ENCODE assay signal across 19 cellular contexts in the genomic region with DNA sequence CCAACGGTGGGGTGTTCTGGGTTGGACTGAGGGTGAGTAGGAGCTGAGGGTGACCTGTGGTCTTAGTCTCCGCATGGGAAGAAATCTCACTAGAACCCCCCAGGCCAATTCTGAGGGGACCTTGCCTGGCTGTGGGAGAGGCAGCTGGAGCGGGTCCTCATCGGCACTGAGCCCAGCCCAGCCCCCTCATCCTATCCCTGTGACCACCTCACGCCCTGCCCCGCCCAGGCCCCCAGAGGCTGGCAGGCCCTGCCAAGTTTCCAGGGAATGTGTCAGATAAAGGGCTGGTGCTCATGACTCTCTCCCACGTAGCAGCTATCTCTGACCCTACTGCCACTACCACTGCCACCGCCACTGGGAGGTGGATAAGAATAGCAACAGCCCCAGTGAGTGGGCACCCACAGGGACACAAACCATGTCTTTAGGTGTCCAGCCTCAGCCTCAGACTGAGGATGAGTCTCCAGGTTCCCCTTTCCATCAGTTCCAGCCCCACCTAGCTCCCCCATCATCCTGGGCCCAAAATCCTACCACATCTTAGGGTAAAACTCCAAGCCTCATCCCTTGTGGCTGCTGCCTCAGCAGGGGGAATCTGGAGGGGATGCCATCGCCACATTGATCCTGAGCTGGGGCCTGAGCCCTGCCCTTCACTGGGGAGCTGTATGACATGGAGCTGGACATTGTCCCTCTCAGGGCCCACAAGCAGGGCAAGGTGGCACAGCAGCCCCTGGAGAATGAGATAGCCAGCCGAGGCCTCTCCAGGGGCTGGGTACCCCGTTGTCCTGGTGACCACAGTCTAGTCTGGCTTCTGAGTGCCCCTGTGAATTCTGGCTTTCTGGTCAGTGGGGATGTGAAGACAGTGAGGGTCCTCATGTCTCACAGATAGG. TPM values are rescaled to one million over a fixed set of nuclear protein-coding genes. Genes with fewer than 3 reads are reported as not detected.
A peak's percentile ranks its signal among the peaks of the same experiment; 100 is the strongest.
DNase-seq lines count a peak whose midpoint lies in the region; ATAC-seq, FAIRE-seq and TF ChIP-seq lines count a peak whose summit lies in the region.
"Had no signal": no experiment of that assay in that cellular context is flagged by ENCODE, and none has a peak within 500 bp of the region (broad histone marks: within the 10 kb centered on the region; RNA-seq: fewer than 3 reads in every experiment).

No MANE protein-coding gene starts in this region.

- H3K9me2 ChIP-seq in GM23338 (ENCODE audit: insufficient read depth) = no peaks in the 10 kb centered on the region

- H3K36me3 Mint-ChIP-seq in brain (no peaks in the 10 kb centered on the region), immature natural killer cell (no peaks in the 10 kb centered on the region), GM23338 (ENCODE audit: low read depth) (no peaks in the 10 kb centered on the region)
- H3K36me3 Mint-ChIP-seq: activated naive CD8-positive, alpha-beta T cell treated with anti-CD3 and anti-CD28 coated beads, Interleukin-2, amount 10 ng/mL, durations not matched to agents 7 days and 5 days; CD8-positive, alpha-beta T cell had no signal

- H3K4me1 ChIP-seq in kidney (ENCODE audit: control insufficient read depth in 1 of 2, insufficient read depth in 1 of 2, low read depth in 1 of 2, low read length in 2 of 2) (peaks cover 22 to 41% of the 10 kb centered on the region in 2 donors), skeletal muscle tissue (ENCODE audit: control insufficient read depth in 3 of 3, insufficient read depth in 3 of 3, low read length in 3 of 3) (peaks cover 76 to 82% (median 79%) of the 10 kb centered on the region in 3 donors), GM23338 (ENCODE audit: insufficient read depth) (peaks cover 8% of the 10 kb centered on the region; the same call in 1 of the 2 replicates)

- FAIRE-seq in kidney (lab: Jason Lieb, UNC) = no peak
- FAIRE-seq: A204.1 had no signal

- no peak overlapping the region for H3K4me2 ChIP-seq in GM23338

- ATAC-seq in GM19351 (IDR thresholded peaks at IDR 0.05; ENCODE audit: unreplicated experiment) (no peak), HG03139 (IDR thresholded peaks at IDR 0.05; ENCODE audit: unreplicated experiment) (no peak), GM23338 (no peak)
- ATAC-seq: CD8-positive, alpha-beta T cell; left colon had no signal

- no peak for TF ChIP-seq CTCF in brain (conservative IDR thresholded peaks at IDR 0.05)
- TF ChIP-seq CTCF in kidney (IDR thresholded peaks at IDR 0.05; ENCODE audit: borderline replicate concordance, extremely low read depth, insufficient read depth) = no peak
- TF ChIP-seq CTCF in GM23338 (conservative IDR thresholded peaks at IDR 0.05; ENCODE audit: low read depth in 2 of 2) = no peak

- no peak overlapping the region for H2AFZ ChIP-seq in GM23338

- H3F3A ChIP-seq in GM23338 (replicated peaks; ENCODE audit: low read depth) = no peaks in the 10 kb centered on the region

- H3K4me1 Mint-ChIP-seq in brain (peaks cover 57% of the 10 kb centered on the region), immature natural killer cell (no peaks in the 10 kb centered on the region), GM23338 (peaks cover 12% of the 10 kb centered on the region)

- H3K27ac Mint-ChIP-seq in brain (peak overlapping the region in 3 of 5 experiments; percentile 42 to 91 (median 52)), immature natural killer cell (no peak overlapping the region), GM23338 (no peak overlapping the region)
- H3K27ac Mint-ChIP-seq: activated naive CD8-positive, alpha-beta T cell treated with anti-CD3 and anti-CD28 coated beads, Interleukin-2, amount 10 ng/mL, durations not matched to agents 7 days and 5 days; CD8-positive, alpha-beta T cell; T-helper 1 cell treated with Interleukin-12 subunit alpha and Interleukin-12 subunit beta and Interleukin-4 antibody, amounts not matched to agents 30 μg/mL and 1 μg/mL, for 36 hours had no signal

- intact Hi-C loops in kidney (cut with DNase I) = no loop called here

- H3K9me3 Mint-ChIP-seq in brain (no peaks in the 10 kb centered on the region), immature natural killer cell (no peaks in the 10 kb centered on the region), GM23338 (no peaks in the 10 kb centered on the region)
- H3K9me3 Mint-ChIP-seq: activated naive CD8-positive, alpha-beta T cell treated with anti-CD3 and anti-CD28 coated beads, Interleukin-2, amount 10 ng/mL, durations not matched to agents 7 days and 5 days; CD8-positive, alpha-beta T cell; nephron progenitor cell; T-helper 1 cell treated with Interleukin-12 subunit alpha and Interleukin-12 subunit beta and Interleukin-4 antibody, amounts not matched to agents 30 μg/mL and 1 μg/mL, for 36 hours had no signal

- peak overlapping the region; percentile 55 to 94 for H3K27ac ChIP-seq in kidney (ENCODE audit: low read depth in 2 of 2, low read length in 2 of 2)
- peak overlapping the region; percentile 93 for H3K27ac ChIP-seq in skeletal muscle tissue (ENCODE audit: low read depth, low read length)
- H3K27ac ChIP-seq in GM23338 (ENCODE audit: low read depth) = no peak overlapping the region

- H4K20me1 ChIP-seq in GM23338 (replicated peaks; ENCODE audit: insufficient read depth) = no peaks in the 10 kb centered on the region

- no peaks in the 10 kb centered on the region for H3K79me2 ChIP-seq in GM23338 (replicated peaks; ENCODE audit: insufficient read depth)

- no peak overlapping the region for H3K4me3 Mint-ChIP-seq in brain
- no peak overlapping the region for H3K4me3 Mint-ChIP-seq in immature natural killer cell
- no peak overlapping the region for H3K4me3 Mint-ChIP-seq in GM23338
- H3K4me3 Mint-ChIP-seq: activated naive CD8-positive, alpha-beta T cell treated with anti-CD3 and anti-CD28 coated beads, Interleukin-2, amount 10 ng/mL, durations not matched to agents 7 days and 5 days; CD8-positive, alpha-beta T cell; nephron progenitor cell; T-helper 1 cell treated with Interleukin-12 subunit alpha and Interleukin-12 subunit beta and Interleukin-4 antibody, amounts not matched to agents 30 μg/mL and 1 μg/mL, for 36 hours had no signal

- H3K9ac ChIP-seq in kidney (ENCODE audit: low read length in 2 of 2) (peak overlapping the region in 1 of 2 donors; percentile 34), skeletal muscle tissue (ENCODE audit: low read depth in 1 of 3, low read length in 3 of 3) (peak overlapping the region; percentile 12 to 84 (median 48))

- H3K27me3 ChIP-seq in skeletal muscle tissue (ENCODE audit: control insufficient read depth in 3 of 3, insufficient read depth in 3 of 3, low read length in 3 of 3) (no peaks in the 10 kb centered on the region), GM23338 (ENCODE audit: insufficient read depth) (no peaks in the 10 kb centered on the region)

- H3K27me3 Mint-ChIP-seq in brain = peaks cover 4% of the 10 kb centered on the region
- H3K27me3 Mint-ChIP-seq in immature natural killer cell (ENCODE audit: low read depth in 3 of 3) = peaks cover 0 to 4% (median 0%) of the 10 kb centered on the region in 3 donors
- peaks cover 14% of the 10 kb centered on the region for H3K27me3 Mint-ChIP-seq in GM23338 (ENCODE audit: insufficient read depth, low read depth, poor library complexity)

- DNase-seq in 8988T (peak; percentile 40), kidney (peak; percentile 76), immature natural killer cell (no peak), GM23338 (ENCODE audit: low spot score) (no peak)
- DNase-seq: activated CD4-positive, alpha-beta T cell treated with anti-CD3 and anti-CD28 coated beads for 48 hours; activated naive CD8-positive, alpha-beta T cell treated with anti-CD3 and anti-CD28 coated beads, Interleukin-2, amount 10 ng/mL, durations not matched to agents 7 days and 5 days; CD8-positive, alpha-beta T cell; NCI-H2081; NCI-H748 treated with DMSO at 0.1 percent for 48 hours; nephron progenitor cell had no signal

- H3K9me3 ChIP-seq in kidney (ENCODE audit: control insufficient read depth in 1 of 2, low read length in 2 of 2) (no peaks in the 10 kb centered on the region), skeletal muscle tissue (ENCODE audit: control insufficient read depth in 3 of 3, low read length in 3 of 3) (no peaks in the 10 kb centered on the region)

- H3K4me3 ChIP-seq in kidney (ENCODE audit: low read length in 2 of 2) (no peak overlapping the region), skeletal muscle tissue (ENCODE audit: low read length in 3 of 3) (peak overlapping the region in 2 of 3 donors; percentile 13 to 51), GM23338 (no peak overlapping the region)

- peaks cover 0 to 2% of the 10 kb centered on the region in 2 donors for H3K36me3 ChIP-seq in kidney (ENCODE audit: control insufficient read depth in 1 of 2, insufficient read depth in 2 of 2, low read length in 2 of 2)
- H3K36me3 ChIP-seq in skeletal muscle tissue (ENCODE audit: control insufficient read depth in 3 of 3, insufficient read depth in 3 of 3, low read length in 3 of 3) = no peaks in the 10 kb centered on the region
- H3K36me3 ChIP-seq in GM23338 (ENCODE audit: insufficient read depth) = no peaks in the 10 kb centered on the region

RNA-seq across cellular contexts. Expression of gene CDH16, which starts 14.9 kb away (rescaled TPM):
- not detected for polyA plus RNA-seq in brain (ENCODE audit: insufficient read depth, low read depth, low replicate concordance)
- 1,188 TPM for total RNA-seq in kidney
- 1,180 TPM for polyA plus RNA-seq in kidney (ENCODE audit: insufficient read depth, low read depth, low replicate concordance)
- not detected for total RNA-seq in skeletal muscle tissue
- polyA plus RNA-seq in immature natural killer cell = not detected
- not detected in 2 replicates for total RNA-seq in GM23338 (2014; rRNA removed; shearing (Covaris generic))
- not detected in 2 replicates for polyA plus RNA-seq in GM23338 (2016; fragmentation: Nextera tagmentation; extraction: Ambion mirVana)
- total RNA-seq: activated naive CD8-positive, alpha-beta T cell treated with anti-CD3 and anti-CD28 coated beads, Interleukin-2, amount 10 ng/mL, durations not matched to agents 7 days and 5 days; CD8-positive, alpha-beta T cell; cerebellum; M059J had no signal

RNA-seq across cellular contexts. Expression of gene RRAD, which starts 21.5 kb away (rescaled TPM):
- 2.1 TPM for polyA plus RNA-seq in brain (ENCODE audit: insufficient read depth, low read depth, low replicate concordance)
- total RNA-seq in kidney = 90.9 TPM
- 14.3 TPM for polyA plus RNA-seq in kidney (ENCODE audit: insufficient read depth, low read depth, low replicate concordance)
- 19.3 TPM for total RNA-seq in skeletal muscle tissue
- polyA plus RNA-seq in immature natural killer cell = not detected
- total RNA-seq in GM23338 (2014; rRNA removed; shearing (Covaris generic)) = not detected in 2 replicates
- polyA plus RNA-seq in GM23338 (2016; fragmentation: Nextera tagmentation; extraction: Ambion mirVana) = 0.18 and 0.52 TPM in 2 replicates

RNA-seq across cellular contexts. Expression of gene PDP2, which starts 23.5 kb away (rescaled TPM):
- 9.4 TPM for polyA plus RNA-seq in brain (ENCODE audit: insufficient read depth, low read depth, low replicate concordance)
- 9.2 TPM for total RNA-seq in kidney
- polyA plus RNA-seq in kidney (ENCODE audit: insufficient read depth, low read depth, low replicate concordance) = 5.1 TPM
- 2.6 TPM for total RNA-seq in skeletal muscle tissue
- polyA plus RNA-seq in immature natural killer cell = 1 to 10 TPM in 2 of 3 donors, not detected in 1; 2.2 to 3.1 TPM
- 23.2 and 37.9 TPM in 2 replicates for total RNA-seq in GM23338 (2014; rRNA removed; shearing (Covaris generic))
- polyA plus RNA-seq in GM23338 (2016; fragmentation: Nextera tagmentation; extraction: Ambion mirVana) = 8.2 and 9.0 TPM in 2 replicates

RNA-seq across cellular contexts. Expression of gene CIAO2B, which starts 30.4 kb away (rescaled TPM):
- polyA plus RNA-seq in brain (ENCODE audit: insufficient read depth, low read depth, low replicate concordance) (309 TPM), kidney (ENCODE audit: insufficient read depth, low read depth, low replicate concordance) (284 TPM), immature natural killer cell (100 to 1,000 TPM; 125 to 157 (median 132) TPM), GM23338 (2016; fragmentation: Nextera tagmentation; extraction: Ambion mirVana) (181 and 189 TPM in 2 replicates)
- total RNA-seq in kidney (71.2 TPM), skeletal muscle tissue (95.0 TPM)
- 85.0 and 92.4 TPM in 2 replicates for total RNA-seq in GM23338 (2014; rRNA removed; shearing (Covaris generic))

RNA-seq across cellular contexts. Expression of gene CES2, which starts 31.5 kb away (rescaled TPM):
- polyA plus RNA-seq in brain (ENCODE audit: insufficient read depth, low read depth, low replicate concordance) (37.5 TPM), kidney (ENCODE audit: insufficient read depth, low read depth, low replicate concordance) (76.9 TPM), immature natural killer cell (10 to 100 TPM; 13.8 to 26.2 (median 19.5) TPM), GM23338 (2016; fragmentation: Nextera tagmentation; extraction: Ambion mirVana) (4.3 and 5.0 TPM in 2 replicates)
- total RNA-seq in kidney (72.1 TPM), skeletal muscle tissue (15.7 TPM)
- 8.2 and 9.3 TPM in 2 replicates for total RNA-seq in GM23338 (2014; rRNA removed; shearing (Covaris generic))

Comparison
In these comparisons a context has a peak if more than half of its experiments do, and no peak if none do; other contexts are left out.
1. DNase-seq: peak in 8988T (single experiment) and kidney (single experiment); none in immature natural killer cell (0 of 3) and GM23338 (single experiment).
2. H3K27ac Mint-ChIP-seq: peak in brain (3 of 5); none in immature natural killer cell (0 of 6) and GM23338 (single experiment).
3. H3K4me3 ChIP-seq: peak in skeletal muscle tissue (2 of 3); none in kidney (0 of 2) and GM23338 (single experiment).
4. RNA of gene CDH16, which starts 14.9 kb away (polyA plus RNA-seq): 1,180 TPM in kidney (single experiment); not detected in brain (single experiment), not detected in immature natural killer cell and not detected in GM23338; every median in the first group is over 1,000 times any median in the second.